ENCODE assay signal across 16 cellular contexts in the genomic region with DNA sequence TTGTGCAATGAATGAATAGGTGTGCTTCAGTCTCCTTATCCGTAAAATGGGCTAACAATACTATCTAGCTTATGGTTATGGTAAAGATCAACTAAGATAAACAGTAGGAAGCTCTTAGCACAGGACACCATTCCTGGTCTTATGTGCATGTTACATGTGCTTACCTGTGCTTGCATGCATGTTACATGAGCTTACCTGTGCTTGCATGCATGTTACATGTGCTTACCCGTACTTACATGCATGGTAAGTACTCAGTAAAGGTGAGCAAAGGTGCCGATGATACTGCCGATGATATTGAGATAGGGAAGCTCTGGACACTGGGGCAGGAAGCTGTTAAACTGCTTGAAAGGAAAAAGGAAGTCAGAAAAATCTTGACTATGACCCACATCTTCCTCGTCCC.
DNase-seq lines count a peak whose midpoint lies in the region; ATAC-seq, FAIRE-seq and TF ChIP-seq lines count a peak whose summit lies in the region.
"Had no signal": no experiment of that assay in that cellular context is flagged by ENCODE, and none has a peak within 500 bp of the region (broad histone marks: within the 10 kb centered on the region; RNA-seq: fewer than 3 reads in every experiment).

No MANE protein-coding gene starts in this region.

- H3K9ac ChIP-seq in HepG2 (ENCODE audit: insufficient read depth, low read depth, low read length) (no peak overlapping the region), colonic mucosa (ENCODE audit: low read depth in 2 of 2, low read length in 2 of 2) (no peak overlapping the region), trophoblast cell (ENCODE audit: low read length) (no peak overlapping the region)
- H3K9ac ChIP-seq: BLaER1 treated with 17β-estradiol and CSF1 and Interleukin-3, amounts not matched to agents 10 nM and 100 nM had no signal

- H3K4me3 ChIP-seq in HepG2 (replicated peaks in 1 of 3; ENCODE audit: insufficient read depth in 1 of 3, low read depth in 2 of 3, low read length in 3 of 3) (no peak overlapping the region), right lobe of liver (no peak overlapping the region), colonic mucosa (no peak overlapping the region), trophoblast cell (ENCODE audit: low read depth, low read length) (no peak overlapping the region), heart right ventricle (no peak overlapping the region)
- H3K4me3 ChIP-seq: BLaER1 treated with 17β-estradiol and CSF1 and Interleukin-3, amounts not matched to agents 10 nM and 100 nM had no signal

- in situ Hi-C loops in HepG2 (cut with HindIII; ENCODE audit: extremely low pct_ligation_motif_present, low pct_unique_long_range_greater_than_20kb): no loop called here

- CTCF ChIA-PET in HepG2 (lab: Yijun Ruan, JAX; ENCODE audit: low intra/inter-chr PET ratio, low total read pairs): no interaction called here

- H3K4me2 ChIP-seq in HepG2 (ENCODE audit: low read depth, low read length) (no peak overlapping the region), trophoblast cell (ENCODE audit: low read length) (no peak overlapping the region)

- no peak overlapping the region for H3K27ac Mint-ChIP-seq in type B pancreatic cell
- H3K27ac Mint-ChIP-seq: B cell; CD8-positive, alpha-beta T cell had no signal

- no peak overlapping the region for H2AFZ ChIP-seq in HepG2 (ENCODE audit: low read length)
- H2AFZ ChIP-seq in trophoblast cell (ENCODE audit: insufficient read depth, low read length, poor library complexity): no peak overlapping the region

- H3K27ac ChIP-seq in HepG2 (ENCODE audit: extremely low read length, insufficient read depth, low read length) (no peak overlapping the region), right lobe of liver (no peak overlapping the region), colonic mucosa (peak overlapping the region; percentile 20), trophoblast cell (ENCODE audit: low read depth, low read length) (no peak overlapping the region), heart right ventricle (no peak overlapping the region)
- H3K27ac ChIP-seq: BLaER1 treated with 17β-estradiol and CSF1 and Interleukin-3, amounts not matched to agents 10 nM and 100 nM had no signal

- intact Hi-C loops in HepG2 (cut with micrococcal nuclease; ENCODE audit: unreplicated experiment) (loop anchor here (5.0 kb wide), 1 partner anchor 106 kb away; no protein-coding TSS in a partner anchor), right lobe of liver (cut with DNase I) (no loop called here), colonic mucosa (cut with DNase I) (no loop called here), heart right ventricle (cut with DNase I) (no loop called here)

- no peak overlapping the region for H2BK120ac ChIP-seq in trophoblast cell (ENCODE audit: insufficient read depth, low read length, poor library complexity)

- H4K12ac ChIP-seq in trophoblast cell (ENCODE audit: low read depth, low read length): no peak overlapping the region

- H3K4me1 ChIP-seq in HepG2 (ENCODE audit: insufficient read depth, low read length) (peaks cover 81% of the 10 kb centered on the region), right lobe of liver (no peaks in the 10 kb centered on the region), colonic mucosa (no peaks in the 10 kb centered on the region), trophoblast cell (ENCODE audit: control insufficient read depth in 1 of 2, insufficient read depth in 2 of 2, low read length in 2 of 2) (peaks cover 31 to 43% of the 10 kb centered on the region in 2 experiments), heart right ventricle (peaks cover 0 to 17% (median 0%) of the 10 kb centered on the region in 9 donors)

- no peak overlapping the region for H4K91ac ChIP-seq in trophoblast cell (ENCODE audit: low read depth, low read length)

- H3K14ac ChIP-seq in trophoblast cell (ENCODE audit: low read length): no peak overlapping the region

- POLR2A ChIA-PET in HepG2 (lab: Yijun Ruan, JAX): no interaction called here

- no peak for TF ChIP-seq RAD21 in HepG2 (CRISPR knock-in tag; IDR thresholded peaks at IDR 0.05)

- no peaks in the 10 kb centered on the region for H4K20me1 ChIP-seq in HepG2 (ENCODE audit: insufficient read depth, low read length)
- H4K20me1 ChIP-seq: BLaER1 treated with 17β-estradiol and CSF1 and Interleukin-3, amounts not matched to agents 10 nM and 100 nM had no signal

- TF ChIP-seq CTCF in HepG2 (CRISPR knock-in tag; IDR thresholded peaks at IDR 0.05): no peak
- no peak for TF ChIP-seq CTCF in right lobe of liver (IDR thresholded peaks at IDR 0.05)
- TF ChIP-seq CTCF in colonic mucosa (IDR thresholded peaks at IDR 0.05): no peak
- TF ChIP-seq CTCF in heart right ventricle (IDR thresholded peaks at IDR 0.05): no peak
- no peak for TF ChIP-seq CTCF in type B pancreatic cell (conservative IDR thresholded peaks at IDR 0.05)

- H3K27me3 ChIP-seq in HepG2 (ENCODE audit: control insufficient read depth in 1 of 2, insufficient read depth in 2 of 2, low read length in 2 of 2) (no peaks in the 10 kb centered on the region), right lobe of liver (no peaks in the 10 kb centered on the region), colonic mucosa (no peaks in the 10 kb centered on the region), trophoblast cell (ENCODE audit: insufficient read depth, low read length) (no peaks in the 10 kb centered on the region), heart right ventricle (no peaks in the 10 kb centered on the region)
- H3K27me3 ChIP-seq: BLaER1 treated with 17β-estradiol and CSF1 and Interleukin-3, amounts not matched to agents 10 nM and 100 nM had no signal

- TF ChIP-seq POLR2A in HepG2 (IDR thresholded peaks at IDR 0.05; ENCODE audit: insufficient read depth in 1 of 2, low read depth in 2 of 2, low read length in 2 of 2): no peak
- no peak for TF ChIP-seq POLR2A in right lobe of liver (IDR thresholded peaks at IDR 0.05)

- H4K8ac ChIP-seq in trophoblast cell (ENCODE audit: low read depth, low read length): no peak overlapping the region

- FAIRE-seq in HepG2 (lab: Jason Lieb, UNC): no peak

- no peak for DNase-seq in HepG2 (ENCODE audit: low spot score)
- DNase-seq in right lobe of liver: no peak
- DNase-seq in colonic mucosa: no peak
- no peak for DNase-seq in trophoblast cell
- DNase-seq in heart right ventricle: no peak
- DNase-seq in HCEC 1CT: no peak
- DNase-seq in type B pancreatic cell (ENCODE audit: extremely low spot score, unreplicated experiment): no peak
- DNase-seq: 8988T; Calu3; CD8-positive, alpha-beta T cell; DMS79 treated with DMSO at 0.1 percent for 48 hours; GF-D8; GOT3; H7 had no signal

- ATAC-seq in HepG2: no peak
- no peak for ATAC-seq in right lobe of liver
- ATAC-seq in heart right ventricle: no peak
- ATAC-seq: CD8-positive, alpha-beta T cell had no signal

- no peaks in the 10 kb centered on the region for H3K9me3 ChIP-seq in HepG2 (ENCODE audit: low read length)
- H3K9me3 ChIP-seq in right lobe of liver: no peaks in the 10 kb centered on the region
- H3K9me3 ChIP-seq in colonic mucosa: no peaks in the 10 kb centered on the region
- H3K9me3 ChIP-seq in trophoblast cell (ENCODE audit: insufficient read depth, low read depth, low read length): no peaks in the 10 kb centered on the region
- H3K9me3 ChIP-seq in heart right ventricle: peaks cover 0 to 14% (median 6%) of the 10 kb centered on the region in 11 donors

- peaks cover 41% of the 10 kb centered on the region for H3K4me1 Mint-ChIP-seq in type B pancreatic cell (ENCODE audit: unreplicated experiment)
- H3K4me1 Mint-ChIP-seq: B cell had no signal

- peak overlapping the region; percentile 89 for H2BK12ac ChIP-seq in trophoblast cell (ENCODE audit: low read length)

- peaks cover 10% of the 10 kb centered on the region for H3K9me3 Mint-ChIP-seq in type B pancreatic cell

- no peak overlapping the region for H2BK5ac ChIP-seq in trophoblast cell (ENCODE audit: low read depth, low read length, poor library complexity)

- H3K79me1 ChIP-seq in trophoblast cell (ENCODE audit: low read length): peaks cover 33% of the 10 kb centered on the region

- TF ChIP-seq EP300 in HepG2 (IDR thresholded peaks at IDR 0.05; ENCODE audit: low read depth in 2 of 2, low read length in 2 of 2) (no peak), HepG2 (CRISPR knock-in tag; IDR thresholded peaks at IDR 0.05; ENCODE audit: borderline replicate concordance) (no peak)

- H3K23ac ChIP-seq in trophoblast cell (ENCODE audit: low read length): no peak overlapping the region

- WGBS in HepG2 (ENCODE audit: low lambda C conversion rate): 91% methylated on average over 5 of the region's 5 CpGs
- 39% methylated on average over 5 of the region's 5 CpGs for WGBS in right lobe of liver (ENCODE audit: insufficient coverage, low coverage, low lambda C conversion rate, missing lambda C conversion rate)
- WGBS in trophoblast cell (ENCODE audit: extremely low coverage, insufficient coverage, insufficient read length): no CpG with 5 or more reads among the region's 5 CpGs
- WGBS in heart right ventricle, 2 donors: 77 to 83% methylated on average over 5 of the region's 5 CpGs

- BruUV-seq in HepG2 (replicated peaks; lab: Mats Ljungman, UMichigan): no TSS peak

- no peak overlapping the region for H3K4me3 Mint-ChIP-seq in type B pancreatic cell
- H3K4me3 Mint-ChIP-seq: B cell; CD8-positive, alpha-beta T cell had no signal

- H3K4ac ChIP-seq in trophoblast cell (ENCODE audit: low read depth, low read length): no peak overlapping the region

- no peak overlapping the region for H3K18ac ChIP-seq in trophoblast cell (ENCODE audit: low read length)

- H3K79me2 ChIP-seq in HepG2 (ENCODE audit: insufficient read depth, low read length) (no peaks in the 10 kb centered on the region), trophoblast cell (ENCODE audit: control insufficient read depth, insufficient read depth, low read length, poor library complexity) (peaks cover 3% of the 10 kb centered on the region)

- H3K27me3 Mint-ChIP-seq in type B pancreatic cell: no peaks in the 10 kb centered on the region

- H3K36me3 ChIP-seq in HepG2 (replicated peaks in 1 of 2; ENCODE audit: control insufficient read depth in 1 of 2, insufficient read depth in 2 of 2, low read length in 2 of 2) (no peaks in the 10 kb centered on the region), right lobe of liver (no peaks in the 10 kb centered on the region), colonic mucosa (no peaks in the 10 kb centered on the region), trophoblast cell (ENCODE audit: control insufficient read depth in 1 of 2, insufficient read depth in 2 of 2, low read length in 2 of 2) (no peaks in the 10 kb centered on the region), heart right ventricle (no peaks in the 10 kb centered on the region)
- H3K36me3 ChIP-seq: BLaER1 treated with 17β-estradiol and CSF1 and Interleukin-3, amounts not matched to agents 10 nM and 100 nM had no signal

- H2AK5ac ChIP-seq in trophoblast cell (ENCODE audit: low read length): no peak overlapping the region

- no peaks in the 10 kb centered on the region for H3K36me3 Mint-ChIP-seq in type B pancreatic cell
- H3K36me3 Mint-ChIP-seq: CD8-positive, alpha-beta T cell had no signal

TF ChIP-seq in HepG2, 621 proteins besides CTCF, POLR2A, EP300 and RAD21 (continues in another document):
- peak; percentile 63 for TF ChIP-seq ZNF629 (CRISPR knock-in tag; conservative IDR thresholded peaks at IDR 0.05)
